ENCODE assay signal across 1 cellular context in the genomic region with DNA sequence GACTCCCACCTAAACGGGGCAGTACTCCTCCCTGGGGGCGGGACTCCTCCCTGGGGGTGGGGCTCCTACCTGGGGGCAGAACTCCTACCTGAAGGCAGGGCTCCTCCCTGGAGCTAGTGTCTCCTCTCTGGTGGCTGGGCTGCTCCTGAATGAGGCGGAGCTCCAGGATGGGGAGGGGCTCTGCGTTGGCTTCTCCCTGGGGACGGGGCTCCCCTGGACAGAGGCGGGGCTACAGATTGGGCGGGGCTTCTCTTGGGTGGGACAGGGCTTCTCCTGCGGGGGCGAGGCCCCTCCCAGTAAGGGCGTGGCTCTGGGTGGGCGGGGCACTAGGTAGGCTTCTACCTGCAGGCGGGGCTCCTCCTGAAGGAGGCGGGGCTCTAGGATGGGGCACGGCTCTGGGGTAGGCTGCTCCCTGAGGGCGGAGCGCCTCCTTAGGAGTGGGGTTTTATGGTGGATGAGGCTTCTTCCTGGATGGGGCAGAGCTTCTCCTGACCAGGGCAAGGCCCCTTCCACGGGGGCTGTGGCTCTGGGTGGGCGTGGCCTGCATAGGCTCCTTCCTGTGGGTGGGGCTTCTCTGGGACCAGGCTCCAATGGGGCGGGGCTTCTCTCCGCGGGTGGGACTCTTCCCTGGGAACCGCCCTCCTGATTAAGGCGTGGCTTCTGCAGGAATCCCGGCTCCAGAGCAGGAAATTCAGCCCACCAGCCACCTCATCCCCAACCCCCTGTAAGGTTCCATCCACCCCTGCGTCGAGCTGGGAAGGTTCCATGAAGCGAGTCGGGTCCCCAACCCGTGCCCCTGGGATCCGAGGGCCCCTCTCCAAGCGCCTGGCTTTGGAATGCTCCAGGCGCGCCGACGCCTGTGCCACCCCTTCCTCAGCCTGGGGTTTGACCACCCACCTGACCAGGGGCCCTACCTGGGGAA.
TF ChIP-seq lines count a peak whose summit lies in the region.

No MANE protein-coding gene starts in this region.

TF ChIP-seq in HEK293, 187 proteins besides CTCF, POLR2A, EP300 and RAD21 (continued from another document):
- no peak for TF ChIP-seq ZNF394 (tag by site-specific recombination; IDR thresholded peaks at IDR 0.05; ENCODE audit: borderline replicate concordance)
- no peak for TF ChIP-seq BCL11A (tag by site-specific recombination; IDR thresholded peaks at IDR 0.05; ENCODE audit: low read depth)
- no peak for TF ChIP-seq ZNF521 (tag by site-specific recombination; IDR thresholded peaks at IDR 0.05)
- no peak for TF ChIP-seq ZNF785 (tag by site-specific recombination; IDR thresholded peaks at IDR 0.05)
- no peak for TF ChIP-seq ZNF48 (tag by site-specific recombination; IDR thresholded peaks at IDR 0.05)
- no peak for TF ChIP-seq ZFP3 (tag by site-specific recombination; IDR thresholded peaks at IDR 0.05; ENCODE audit: low read depth)
- no peak for TF ChIP-seq ZNF624 (tag by site-specific recombination; IDR thresholded peaks at IDR 0.05)
- no peak for TF ChIP-seq GFI1B (tag by site-specific recombination; IDR thresholded peaks at IDR 0.05)
- TF ChIP-seq ZNF561 (tag by site-specific recombination; IDR thresholded peaks at IDR 0.05; ENCODE audit: borderline replicate concordance) = no peak
- TF ChIP-seq, protein P1, sequence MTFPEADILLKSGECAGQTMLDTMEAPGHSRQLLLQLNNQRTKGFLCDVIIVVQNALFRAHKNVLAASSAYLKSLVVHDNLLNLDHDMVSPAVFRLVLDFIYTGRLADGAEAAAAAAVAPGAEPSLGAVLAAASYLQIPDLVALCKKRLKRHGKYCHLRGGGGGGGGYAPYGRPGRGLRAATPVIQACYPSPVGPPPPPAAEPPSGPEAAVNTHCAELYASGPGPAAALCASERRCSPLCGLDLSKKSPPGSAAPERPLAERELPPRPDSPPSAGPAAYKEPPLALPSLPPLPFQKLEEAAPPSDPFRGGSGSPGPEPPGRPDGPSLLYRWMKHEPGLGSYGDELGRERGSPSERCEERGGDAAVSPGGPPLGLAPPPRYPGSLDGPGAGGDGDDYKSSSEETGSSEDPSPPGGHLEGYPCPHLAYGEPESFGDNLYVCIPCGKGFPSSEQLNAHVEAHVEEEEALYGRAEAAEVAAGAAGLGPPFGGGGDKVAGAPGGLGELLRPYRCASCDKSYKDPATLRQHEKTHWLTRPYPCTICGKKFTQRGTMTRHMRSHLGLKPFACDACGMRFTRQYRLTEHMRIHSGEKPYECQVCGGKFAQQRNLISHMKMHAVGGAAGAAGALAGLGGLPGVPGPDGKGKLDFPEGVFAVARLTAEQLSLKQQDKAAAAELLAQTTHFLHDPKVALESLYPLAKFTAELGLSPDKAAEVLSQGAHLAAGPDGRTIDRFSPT (tag by site-specific recombination; IDR thresholded peaks at IDR 0.05) = no peak
